19 cellular contexts compared by ENCODE assay signal in the genomic region with DNA sequence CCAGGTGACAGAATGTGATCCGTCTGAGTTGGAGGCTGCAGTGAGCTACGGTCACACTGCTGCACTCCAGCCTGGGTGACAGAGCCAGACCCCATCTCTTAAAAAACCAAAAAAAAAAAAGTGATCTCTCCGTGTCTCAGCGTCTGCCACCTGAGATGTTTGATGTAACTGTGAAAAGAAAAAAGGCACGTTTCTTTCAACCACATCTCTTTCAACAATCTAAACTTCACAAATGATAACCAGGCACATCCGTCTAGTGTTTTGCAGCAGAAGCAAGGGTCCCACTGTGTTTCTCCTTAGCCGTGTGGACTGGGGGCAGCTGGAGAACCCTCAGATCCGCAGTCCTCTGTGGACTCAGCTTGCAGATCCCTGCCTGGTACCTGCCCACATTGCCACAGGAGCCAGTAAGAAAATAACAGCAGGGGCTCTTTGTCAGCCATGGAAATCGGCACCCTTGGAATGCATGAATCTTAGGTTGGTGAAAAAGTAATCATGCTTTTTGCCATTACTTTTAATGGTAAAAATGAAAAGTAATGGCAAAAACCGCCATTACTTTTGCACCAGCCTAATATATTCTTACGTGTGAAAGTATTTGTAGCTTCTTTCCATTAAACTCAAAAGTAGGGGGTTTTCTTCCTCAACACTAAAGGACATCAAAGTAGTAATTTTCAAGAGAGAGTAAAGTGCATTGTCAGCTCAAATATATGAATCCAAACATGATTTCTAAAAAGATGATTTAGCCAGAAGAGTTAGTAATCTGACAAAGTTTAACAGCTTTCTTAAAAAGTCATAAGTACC.
DNase-seq lines count a peak whose midpoint lies in the region; ATAC-seq and TF ChIP-seq lines count a peak whose summit lies in the region.
"Had no signal": no experiment of that assay in that cellular context is flagged by ENCODE, and none has a peak within 500 bp of the region (broad histone marks: within the 10 kb centered on the region; RNA-seq: fewer than 3 reads in every experiment).

No MANE protein-coding gene starts in this region.

- TF ChIP-seq CTCF in mammary epithelial cell (conservative IDR thresholded peaks at IDR 0.05 in 1 of 2, IDR thresholded peaks at IDR 0.05 in 1 of 2; ENCODE audit: extremely low read depth in 1 of 2, insufficient read depth in 1 of 2, low read depth in 1 of 2, low read length in 2 of 2), result no peak
- no peak for TF ChIP-seq CTCF in breast epithelium (IDR thresholded peaks at IDR 0.05)
- no peak for TF ChIP-seq CTCF in endodermal cell (conservative IDR thresholded peaks at IDR 0.05)
- no peak for TF ChIP-seq CTCF in ascending aorta (IDR thresholded peaks at IDR 0.05)

- peaks cover 25% of the 10 kb centered on the region for H3K4me1 Mint-ChIP-seq in endodermal cell
- H3K4me1 Mint-ChIP-seq in stimulated activated effector memory CD8-positive, alpha-beta T cell treated with anti-CD3 and anti-CD28 coated beads, Interleukin-12 subunit alpha, Interleukin-12 subunit beta, amount 100 ng/mL, for 72 hours, result peaks cover 18% of the 10 kb centered on the region

- 80% methylated on average over 9 of the region's 11 CpGs for WGBS in mammary epithelial cell (ENCODE audit: low coverage, missing lambda C conversion rate)
- WGBS in endodermal cell (ENCODE audit: insufficient coverage in 1 of 2, insufficient read length in 1 of 2), 2 experiments, result 70 to 77% methylated on average over 6 to 10 of the region's 11 CpGs

- ATAC-seq in stimulated activated effector memory CD8-positive, alpha-beta T cell treated with anti-CD3 and anti-CD28 coated beads, Interleukin-12 subunit alpha, Interleukin-12 subunit beta, amount 100 ng/mL, for 72 hours, result no peak
- ATAC-seq: SK-N-SH treated with all-trans-retinoic acid at 6 μM for 48 hours had no signal

- no peaks in the 10 kb centered on the region for H3K27me3 ChIP-seq in mammary epithelial cell (ENCODE audit: insufficient read depth, low read length)
- no peaks in the 10 kb centered on the region for H3K27me3 ChIP-seq in breast epithelium
- H3K27me3 ChIP-seq in H7 (ENCODE audit: control insufficient read depth, insufficient read depth, low read length), result no peaks in the 10 kb centered on the region
- H3K27me3 ChIP-seq in endodermal cell (ENCODE audit: control insufficient read depth, insufficient read depth, low read length, poor library complexity, severe bottlenecking), result no peaks in the 10 kb centered on the region
- no peaks in the 10 kb centered on the region for H3K27me3 ChIP-seq in ascending aorta

- H3K27me3 Mint-ChIP-seq in endodermal cell (ENCODE audit: insufficient read depth), result no peaks in the 10 kb centered on the region
- H3K27me3 Mint-ChIP-seq: IgD-negative memory B cell had no signal

- TF ChIP-seq POLR2A in breast epithelium (IDR thresholded peaks at IDR 0.05), result no peak

- no peaks in the 10 kb centered on the region for H3K36me3 Mint-ChIP-seq in endodermal cell (ENCODE audit: low read depth)
- no peaks in the 10 kb centered on the region for H3K36me3 Mint-ChIP-seq in stimulated activated effector memory CD8-positive, alpha-beta T cell treated with anti-CD3 and anti-CD28 coated beads, Interleukin-12 subunit alpha, Interleukin-12 subunit beta, amount 100 ng/mL, for 72 hours
- H3K36me3 Mint-ChIP-seq: IgD-negative memory B cell had no signal

- intact Hi-C loops in mammary epithelial cell (cut with micrococcal nuclease) (no loop called here), breast epithelium (cut with DNase I; ENCODE audit: low total_unique reads) (no loop called here), ascending aorta (cut with DNase I) (loop anchor here (5.0 kb wide), 3 partner anchors 177 to 333 kb away; partner anchors contain the start of gene CCDC3)

- H3K4me3 ChIP-seq in mammary epithelial cell (replicated peaks in 1 of 3; ENCODE audit: insufficient read depth in 1 of 3, low read depth in 2 of 3, low read length in 3 of 3) (no peak overlapping the region), breast epithelium (no peak overlapping the region), H7 (ENCODE audit: insufficient read depth, low read depth, low read length) (no peak overlapping the region), endodermal cell (ENCODE audit: low read length) (no peak overlapping the region), ascending aorta (no peak overlapping the region)
- H3K4me3 ChIP-seq: HAP-1 had no signal

- H3K27ac Mint-ChIP-seq in endodermal cell, result no peak overlapping the region
- peak overlapping the region; percentile 37 for H3K27ac Mint-ChIP-seq in stimulated activated effector memory CD8-positive, alpha-beta T cell treated with anti-CD3 and anti-CD28 coated beads, Interleukin-12 subunit alpha, Interleukin-12 subunit beta, amount 100 ng/mL, for 72 hours

- BruUV-seq in mammary epithelial cell (replicated peaks; lab: Mats Ljungman, UMichigan), result no TSS peak

- H3K79me2 ChIP-seq in mammary epithelial cell (ENCODE audit: insufficient read depth, low read length), result no peaks in the 10 kb centered on the region

- in situ Hi-C loops in mammary epithelial cell (cut with MboI; ENCODE audit: low sequenced_read_pairs in 2 of 2), result loop anchor here in 1 of 2 donors (25.0 kb wide), 1 partner anchor 337 kb away; no protein-coding TSS in a partner anchor

- H2AFZ ChIP-seq in mammary epithelial cell (ENCODE audit: low read depth, low read length), result no peak overlapping the region

- dilution Hi-C loops in mammary epithelial cell (cut with HindIII; ENCODE audit: low sequenced_read_pairs), result loop anchor here (5.0 to 25.0 kb wide), 2 partner anchors 52 to 463 kb away; no protein-coding TSS in a partner anchor

- H3K9me3 Mint-ChIP-seq in endodermal cell, result no peaks in the 10 kb centered on the region
- no peaks in the 10 kb centered on the region for H3K9me3 Mint-ChIP-seq in stimulated activated effector memory CD8-positive, alpha-beta T cell treated with anti-CD3 and anti-CD28 coated beads, Interleukin-12 subunit alpha, Interleukin-12 subunit beta, amount 100 ng/mL, for 72 hours
- H3K9me3 Mint-ChIP-seq: IgD-negative memory B cell had no signal

- H3K27ac ChIP-seq in mammary epithelial cell (ENCODE audit: insufficient read depth, low read depth, low read length), result no peak overlapping the region
- H3K27ac ChIP-seq in breast epithelium, result no peak overlapping the region
- no peak overlapping the region for H3K27ac ChIP-seq in endodermal cell (ENCODE audit: low read depth, low read length)
- H3K27ac ChIP-seq in ascending aorta, result no peak overlapping the region
- H3K27ac ChIP-seq: HL-60 had no signal

- peak overlapping the region; percentile 23 for H3K4me2 ChIP-seq in mammary epithelial cell (ENCODE audit: insufficient read depth, low read depth, low read length)

- CTCF ChIA-PET in mammary epithelial cell (lab: Charles Lee; ENCODE audit: low non-redundant PET), result no interaction called here

- H4K20me1 ChIP-seq in mammary epithelial cell (ENCODE audit: insufficient read depth, low read length), result no peaks in the 10 kb centered on the region

- no peak overlapping the region for H3K4me3 Mint-ChIP-seq in endodermal cell
- no peak overlapping the region for H3K4me3 Mint-ChIP-seq in stimulated activated effector memory CD8-positive, alpha-beta T cell treated with anti-CD3 and anti-CD28 coated beads, Interleukin-12 subunit alpha, Interleukin-12 subunit beta, amount 100 ng/mL, for 72 hours
- H3K4me3 Mint-ChIP-seq: IgD-negative memory B cell had no signal

- DNase-seq in mammary epithelial cell (no peak), breast epithelium (ENCODE audit: low spot score in 2 of 2) (no peak), H7 (peak; percentile 51), endodermal cell (peak; percentile 59), NCI-H2196 (lab: John Stamatoyannopoulos, UW; ENCODE audit: unreplicated experiment) (no peak), ascending aorta (ENCODE audit: low spot score in 2 of 2) (no peak)
- DNase-seq in stimulated activated effector memory CD8-positive, alpha-beta T cell treated with anti-CD3 and anti-CD28 coated beads, Interleukin-12 subunit alpha, Interleukin-12 subunit beta, amount 100 ng/mL, for 72 hours (ENCODE audit: low spot score in 2 of 2), result no peak
- DNase-seq in effector CD4-positive, alpha-beta T cell, result no peak
- DNase-seq: DND-41, NCI-H1105 treated with DMSO at 0.1 percent for 48 hours, NCI-H1694, NCI-H2081 treated with DMSO at 0.1 percent for 48 hours, NCI-H510A, NCI-H748 treated with DMSO at 0.1 percent for 48 hours, SIG-M5 had no signal

- H3K9me3 ChIP-seq in mammary epithelial cell (replicated peaks; ENCODE audit: insufficient read depth, low read length) (no peaks in the 10 kb centered on the region), breast epithelium (no peaks in the 10 kb centered on the region), endodermal cell (ENCODE audit: control insufficient read depth, low read length) (no peaks in the 10 kb centered on the region), ascending aorta (no peaks in the 10 kb centered on the region)
- H3K9me3 ChIP-seq: HAP-1 had no signal

- H3K9ac ChIP-seq in mammary epithelial cell (ENCODE audit: insufficient read depth, low read length) (no peak overlapping the region), endodermal cell (ENCODE audit: extremely low read depth, low read length, poor library complexity, severe bottlenecking) (no peak overlapping the region)

- H3K36me3 ChIP-seq in mammary epithelial cell (ENCODE audit: insufficient read depth, low read length), result no peaks in the 10 kb centered on the region
- H3K36me3 ChIP-seq in breast epithelium, result no peaks in the 10 kb centered on the region
- no peaks in the 10 kb centered on the region for H3K36me3 ChIP-seq in H7 (replicated peaks; ENCODE audit: control insufficient read depth, insufficient read depth, low read length)
- H3K36me3 ChIP-seq in endodermal cell (ENCODE audit: control insufficient read depth, insufficient read depth, low read length), result no peaks in the 10 kb centered on the region
- no peaks in the 10 kb centered on the region for H3K36me3 ChIP-seq in ascending aorta
- H3K36me3 ChIP-seq: HAP-1 had no signal

- H3K4me1 ChIP-seq in mammary epithelial cell (ENCODE audit: insufficient read depth, low read length), result peaks cover 19% of the 10 kb centered on the region
- peaks cover 0 to 6% of the 10 kb centered on the region in 2 donors for H3K4me1 ChIP-seq in breast epithelium
- H3K4me1 ChIP-seq in endodermal cell (ENCODE audit: control insufficient read depth, insufficient read depth, low read length), result peaks cover 21% of the 10 kb centered on the region
- peaks cover 9 to 13% of the 10 kb centered on the region in 2 donors for H3K4me1 ChIP-seq in ascending aorta

Comparison
In these comparisons a context has a peak if more than half of its experiments do, and no peak if none do; other contexts are left out.
1. DNase-seq: peak in H7 (single experiment) and endodermal cell (single experiment); none in mammary epithelial cell (single experiment), breast epithelium (0 of 2), stimulated activated effector memory CD8-positive, alpha-beta T cell treated with anti-CD3 and anti-CD28 coated beads, Interleukin-12 subunit alpha, Interleukin-12 subunit beta, amount 100 ng/mL, for 72 hours (0 of 2), NCI-H2196 (single experiment), ascending aorta (0 of 2) and effector CD4-positive, alpha-beta T cell (single experiment).